Comparison of ENCODE assay signal across 10 cellular contexts in genomic region chr4:145954924-145955339, GRCh38. TPM values are rescaled to one million over a fixed set of nuclear protein-coding genes. Genes with fewer than 3 reads are reported as not detected.
DNase-seq lines count a peak whose midpoint lies in the region; TF ChIP-seq lines count a peak whose summit lies in the region.
"Had no signal": no experiment of that assay in that cellular context is flagged by ENCODE, and none has a peak within 500 bp of the region (broad histone marks: within the 10 kb centered on the region; RNA-seq: fewer than 3 reads in every experiment).

No MANE protein-coding gene starts in this region.

- H3K27ac ChIP-seq in ACC112 (ENCODE audit: low read depth, low read length) (no peak overlapping the region), prostate gland (no peak overlapping the region)

- TF ChIP-seq CTCF in fibroblast of villous mesenchyme (IDR thresholded peaks at IDR 0.05; ENCODE audit: insufficient read depth, low read depth, low read length) = no peak
- TF ChIP-seq CTCF in prostate gland (IDR thresholded peaks at IDR 0.05) = no peak

- H3K9me3 ChIP-seq in prostate gland = no peaks in the 10 kb centered on the region

- intact Hi-C loops in prostate gland (cut with DNase I) = loop anchor here (5.0 kb wide), 1 partner anchor 108 kb away; no protein-coding TSS in a partner anchor

- H3K4me3 ChIP-seq in ACC112 (ENCODE audit: low read depth, low read length) (no peak overlapping the region), fibroblast of villous mesenchyme (ENCODE audit: low read depth, low read length) (no peak overlapping the region), prostate gland (no peak overlapping the region)

- DNase-seq in HS-27A (ENCODE audit: low read depth) = peak; percentile 91
- DNase-seq in T1000 (lab: John Stamatoyannopoulos, UW) = peak; percentile 50
- DNase-seq in fibroblast of villous mesenchyme (ENCODE audit: low read depth) = peak; percentile 91
- DNase-seq in prostate gland (ENCODE audit: low spot score) = no peak
- DNase-seq in superior temporal gyrus (ENCODE audit: extremely low spot score) = no peak
- no peak for DNase-seq in stimulated activated CD4-positive, alpha-beta T cell treated with anti-CD3 and anti-CD28 coated beads, Interleukin-4, amount 100 ng/mL, for 4 hours
- no peak for DNase-seq in ecto neural progenitor cell (ENCODE audit: low spot score)
- DNase-seq: C1 segment of cervical spinal cord; central memory CD4-positive, alpha-beta T cell had no signal

- peak overlapping the region; percentile 18 for H2AFZ ChIP-seq in ACC112 (ENCODE audit: low read length, unreplicated experiment)

- H3K4me1 ChIP-seq in ACC112 (ENCODE audit: control insufficient read depth, insufficient read depth, low read length, unreplicated experiment) (peaks cover 15% of the 10 kb centered on the region), prostate gland (replicated peaks) (no peaks in the 10 kb centered on the region)

- TF ChIP-seq POLR2A in prostate gland (IDR thresholded peaks at IDR 0.05) = no peak

- H3K36me3 ChIP-seq in ACC112 (ENCODE audit: insufficient read depth, low read length) = no peaks in the 10 kb centered on the region
- H3K36me3 ChIP-seq in prostate gland = no peaks in the 10 kb centered on the region

- 81% methylated on average over 7 of the region's 7 CpGs for WGBS in prostate gland

- H3K27me3 ChIP-seq in ACC112 (ENCODE audit: insufficient read depth, low read length) = peaks cover 4% of the 10 kb centered on the region; the same call in 1 of the 2 replicates
- no peaks in the 10 kb centered on the region for H3K27me3 ChIP-seq in prostate gland (replicated peaks; ENCODE audit: insufficient read depth)

- no peaks in the 10 kb centered on the region for H3K79me2 ChIP-seq in ACC112 (ENCODE audit: control insufficient read depth, insufficient read depth, low read length, unreplicated experiment)

RNA-seq across cellular contexts. Expression of gene ZNF827, which starts 16.3 kb away (rescaled TPM):
- total RNA-seq in fibroblast of villous mesenchyme = 9.1 and 12.9 TPM in 2 replicates
- 100 to 1,000 TPM; 221 to 286 TPM for total RNA-seq in prostate gland

Comparison
In these comparisons a context has a peak if more than half of its experiments do, and no peak if none do; other contexts are left out.
1. DNase-seq: peak in HS-27A (single experiment), T1000 (single experiment) and fibroblast of villous mesenchyme (single experiment); none in prostate gland (single experiment), superior temporal gyrus (single experiment), stimulated activated CD4-positive, alpha-beta T cell treated with anti-CD3 and anti-CD28 coated beads, Interleukin-4, amount 100 ng/mL, for 4 hours (0 of 2) and ecto neural progenitor cell (single experiment).
2. RNA of gene ZNF827, which starts 16.3 kb away (total RNA-seq): 221 to 286 TPM in prostate gland; 9.1 to 12.9 TPM in fibroblast of villous mesenchyme; every median in the first group is over 10 times any median in the second.